Comparison of ENCODE assay signal across 10 cellular contexts in the genomic region with DNA sequence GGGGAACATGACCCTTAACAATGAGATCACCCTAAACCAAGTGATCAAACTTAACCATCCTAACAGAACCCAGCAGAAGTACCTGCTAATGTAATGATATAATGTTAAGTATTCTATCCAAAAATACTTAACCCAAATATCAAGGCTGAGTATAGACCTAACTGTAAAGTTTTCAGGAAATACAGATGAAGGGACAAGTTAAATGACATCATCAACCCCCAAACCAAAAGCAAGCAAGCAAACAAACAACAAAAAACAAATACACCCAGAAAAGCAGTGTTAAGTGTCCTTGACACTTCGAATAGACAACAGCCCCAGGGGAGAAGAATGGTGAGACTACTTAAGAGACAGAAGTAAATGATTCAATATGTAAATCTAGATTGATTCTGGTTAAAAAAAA. TPM values are rescaled to one million over a fixed set of nuclear protein-coding genes. Genes with fewer than 3 reads are reported as not detected.
DNase-seq lines count a peak whose midpoint lies in the region; ATAC-seq, FAIRE-seq and TF ChIP-seq lines count a peak whose summit lies in the region.
"Had no signal": no experiment of that assay in that cellular context is flagged by ENCODE, and none has a peak within 500 bp of the region (broad histone marks: within the 10 kb centered on the region; RNA-seq: fewer than 3 reads in every experiment).

No MANE protein-coding gene starts in this region.

- H3F3A ChIP-seq in DOHH2 (ENCODE audit: control insufficient read depth, insufficient read depth), result peaks cover 5% of the 10 kb centered on the region; the same call in 1 of the 2 replicates
- 0 out of 2 replicates have a peak, but pooled peaks cover 4% of the 10 kb centered on the region for H3F3A ChIP-seq in Loucy (ENCODE audit: low read depth)

- no peaks in the 10 kb centered on the region for H3K27me3 ChIP-seq in DOHH2 (ENCODE audit: control insufficient read depth, low read length)
- peaks cover 7% of the 10 kb centered on the region for H3K27me3 ChIP-seq in Loucy (ENCODE audit: insufficient read depth, low read length, poor library complexity, severe bottlenecking)
- no peaks in the 10 kb centered on the region for H3K27me3 ChIP-seq in K562 (ENCODE audit: control insufficient read depth in 2 of 2, insufficient read depth in 2 of 2, low read length in 2 of 2)
- no peaks in the 10 kb centered on the region for H3K27me3 ChIP-seq in Peyer's patch

- H3K79me2 ChIP-seq in DOHH2 (ENCODE audit: control insufficient read depth, low read length) (peaks cover 97% of the 10 kb centered on the region), Loucy (ENCODE audit: insufficient read depth, low read length) (peaks cover 96% of the 10 kb centered on the region), K562 (ENCODE audit: control insufficient read depth, insufficient read depth, low read length) (peaks cover 85% of the 10 kb centered on the region)

- no peak for FAIRE-seq in K562 (lab: Jason Lieb, UNC)
- FAIRE-seq: endometrium had no signal

- intact Hi-C loops in K562 (cut with micrococcal nuclease), result no loop called here

- H3K9ac ChIP-seq in Loucy (ENCODE audit: low read depth, low read length, poor library complexity, severe bottlenecking) (peak overlapping the region; percentile 17), K562 (ENCODE audit: insufficient read depth in 1 of 2, low read depth in 2 of 2, low read length in 2 of 2) (peak overlapping the region in 1 of 2 experiments; percentile 45; a peak in 2 of 4 replicates)

- H3K9me3 ChIP-seq in DOHH2 (ENCODE audit: control insufficient read depth, insufficient read depth, low read length) (no peaks in the 10 kb centered on the region), Loucy (ENCODE audit: insufficient read depth, low read depth, low read length) (no peaks in the 10 kb centered on the region), K562 (replicated peaks; ENCODE audit: control insufficient read depth, insufficient read depth, low read depth, low read length) (peaks cover 4% of the 10 kb centered on the region; the same call in 1 of the 2 replicates), Peyer's patch (no peaks in the 10 kb centered on the region)

- TF ChIP-seq CTCF in DOHH2 (IDR thresholded peaks at IDR 0.05; ENCODE audit: low read depth, low read length, poor library complexity, severe bottlenecking), result no peak
- TF ChIP-seq CTCF in Loucy (conservative IDR thresholded peaks at IDR 0.05; ENCODE audit: low read length), result no peak
- TF ChIP-seq CTCF in K562 (IDR thresholded peaks at IDR 0.05 in 2 of 3, conservative IDR thresholded peaks at IDR 0.05 in 1 of 3; ENCODE audit: insufficient read depth in 2 of 3, low read depth in 1 of 3, low read length in 3 of 3), result no peak
- TF ChIP-seq CTCF in nephron (IDR thresholded peaks at IDR 0.05; ENCODE audit: unreplicated experiment in 3 of 3), result no peak
- TF ChIP-seq CTCF in coronary artery (IDR thresholded peaks at IDR 0.05), result no peak
- TF ChIP-seq CTCF in Peyer's patch (IDR thresholded peaks at IDR 0.05), result no peak

- POLR2A ChIA-PET in K562 (lab: Yijun Ruan, JAX), result interaction anchor here (2.3 kb wide), 1 partner anchor 9 kb away, joined by 6 read pairs; no protein-coding TSS in a partner anchor

- no TSS peak for BruUV-seq in K562 (replicated peaks; lab: Mats Ljungman, UMichigan)

- in situ Hi-C loops in K562 (cut with MboI), result no loop called here

- no peaks in the 10 kb centered on the region for H3K27me3 Mint-ChIP-seq in nephron (ENCODE audit: low read depth)

- peak overlapping the region; percentile 85 to 99 (median 89) for H3K4me3 Mint-ChIP-seq in nephron

- H3K9me2 ChIP-seq in DOHH2 (replicated peaks; ENCODE audit: control insufficient read depth, low read length), result no peaks in the 10 kb centered on the region
- no peaks in the 10 kb centered on the region for H3K9me2 ChIP-seq in Loucy (replicated peaks; ENCODE audit: low read depth, low read length)

- TF ChIP-seq RAD21 in K562 (CRISPR knock-in tag; conservative IDR thresholded peaks at IDR 0.05 in 1 of 2, IDR thresholded peaks at IDR 0.05 in 1 of 2), result no peak

- H3K4me2 ChIP-seq in DOHH2 (ENCODE audit: low read length) (peak overlapping the region; percentile 81), Loucy (ENCODE audit: low read depth, low read length, poor library complexity, severe bottlenecking) (peak overlapping the region; percentile 86), K562 (ENCODE audit: insufficient read depth, low read length) (peak overlapping the region; percentile 92)

- WGBS in K562 (ENCODE audit: insufficient coverage, low coverage, missing lambda C conversion rate), result 19% methylated on average over 1 of the region's 1 CpG

- no peak for ATAC-seq in K562

- no peaks in the 10 kb centered on the region for H3K9me3 Mint-ChIP-seq in nephron

- H3K36me3 ChIP-seq in DOHH2 (ENCODE audit: control insufficient read depth, low read length) (peaks cover 70% of the 10 kb centered on the region), Loucy (ENCODE audit: insufficient read depth, low read length) (no peaks in the 10 kb centered on the region), K562 (ENCODE audit: control insufficient read depth, insufficient read depth, low read length) (peaks cover 43% of the 10 kb centered on the region), Peyer's patch (no peaks in the 10 kb centered on the region)

- no peaks in the 10 kb centered on the region for H3K9me1 ChIP-seq in K562 (ENCODE audit: control insufficient read depth, insufficient read depth, low read length)

- peaks cover 42% of the 10 kb centered on the region for H3K4me1 ChIP-seq in DOHH2 (ENCODE audit: control insufficient read depth, low read length)
- H3K4me1 ChIP-seq in Loucy (ENCODE audit: insufficient read depth, low read length, poor library complexity, severe bottlenecking), result peaks cover 51% of the 10 kb centered on the region
- H3K4me1 ChIP-seq in K562 (replicated peaks in 1 of 2; ENCODE audit: control insufficient read depth in 2 of 2, insufficient read depth in 2 of 2, low read length in 2 of 2), result peaks cover 15 to 18% of the 10 kb centered on the region in 2 experiments
- peaks cover 0 to 28% (median 0%) of the 10 kb centered on the region in 4 donors for H3K4me1 ChIP-seq in Peyer's patch

- TF ChIP-seq EP300 in K562 (IDR thresholded peaks at IDR 0.05; ENCODE audit: low read length), result no peak

- peaks cover 42% of the 10 kb centered on the region for H3K36me3 Mint-ChIP-seq in nephron (ENCODE audit: low read depth)

- no peak overlapping the region for H2AFZ ChIP-seq in Loucy (ENCODE audit: low read length)
- no peak overlapping the region for H2AFZ ChIP-seq in K562 (ENCODE audit: low read depth, low read length)

- TF ChIP-seq POLR2A in K562 (conservative IDR thresholded peaks at IDR 0.05) (no peak), Peyer's patch (IDR thresholded peaks at IDR 0.05) (no peak)

- H3K4me3 ChIP-seq in DOHH2 (ENCODE audit: low read length) (peak overlapping the region; percentile 94), Loucy (ENCODE audit: low read length, poor library complexity, severe bottlenecking) (peak overlapping the region; percentile 93), K562 (peak overlapping the region; percentile 73), coronary artery (no peak overlapping the region), Peyer's patch (no peak overlapping the region)

- H4K20me1 ChIP-seq in DOHH2 (ENCODE audit: control insufficient read depth, insufficient read depth, low read depth, low read length) (peaks cover 12% of the 10 kb centered on the region; the same call in 1 of the 2 replicates), Loucy (ENCODE audit: insufficient read depth, low read length, poor library complexity, severe bottlenecking) (peaks cover 70% of the 10 kb centered on the region), K562 (replicated peaks; ENCODE audit: control insufficient read depth, insufficient read depth, low read length) (peaks cover 24% of the 10 kb centered on the region)

- CTCF ChIA-PET in K562 (lab: Yijun Ruan, JAX; ENCODE audit: low intra/inter-chr PET ratio), result no interaction called here

- H3K27ac Mint-ChIP-seq in nephron, result peak overlapping the region; percentile 28 to 79 (median 29)

- H3K27ac ChIP-seq in DOHH2 (ENCODE audit: low read depth, low read length), result no peak overlapping the region
- H3K27ac ChIP-seq in K562 (ENCODE audit: extremely low read depth, low read depth, low read length), result peak overlapping the region; percentile 53; the same call in 1 of the 3 replicates
- no peak overlapping the region for H3K27ac ChIP-seq in coronary artery
- no peak overlapping the region for H3K27ac ChIP-seq in Peyer's patch
- H3K27ac ChIP-seq in caudate nucleus (ENCODE audit: low read depth, low read length), result no peak overlapping the region

- peaks cover 56% of the 10 kb centered on the region for H3K4me1 Mint-ChIP-seq in nephron

- DNase-seq in K562 (ENCODE audit: extremely low read depth in 1 of 4, low spot score in 3 of 4), result no peak
- no peak for DNase-seq in coronary artery (ENCODE audit: low spot score)
- DNase-seq in stimulated activated CD4-positive, alpha-beta T cell treated with anti-CD3 and anti-CD28 coated beads, Interleukin-12 subunit alpha, Interleukin-12 subunit beta, amount 100 ng/mL, for 4 hours, result no peak
- DNase-seq in Peyer's patch, result no peak
- DNase-seq in caudate nucleus (lab: John Stamatoyannopoulos, UW), result no peak
- DNase-seq: NCI-H446 had no signal

RNA-seq across cellular contexts. Expression of a gene that starts 2.7 kb away (rescaled TPM):
- 54.9 and 143 TPM in 2 replicates for total RNA-seq in K562 (2011; cell fraction: chromatin; rRNA removed; ENCODE audit: low replicate concordance)
- 31.2 and 37.0 TPM in 2 replicates for total RNA-seq in K562 (2011; cell fraction: nucleolus; rRNA removed)
- 72.7 and 85.7 TPM in 2 replicates for total RNA-seq in K562 (2011; cell fraction: nucleoplasm; rRNA removed)
- total RNA-seq in K562 (2014; rRNA removed) (33.6 and 37.0 TPM in 2 replicates), K562 (2014; rRNA removed; fragmentation: Illumina TruSeq; extraction: Trizol) (53.7 and 66.3 TPM in 2 replicates), K562 (2015; rRNA removed; fragmentation: Illumina TruSeq; extraction: Trizol) (46.1 and 47.7 TPM in 2 replicates), K562 (2021) (47.8 and 60.7 TPM in 2 replicates), Peyer's patch (10 to 100 TPM; 18.5 to 28.9 (median 19.4) TPM)
- polyA plus RNA-seq in K562 (2011; rRNA removed) (61.7 and 63.8 TPM in 2 replicates), K562 (2014; fragmentation: Illumina TruSeq; extraction: Trizol) (55.6 and 61.0 TPM in 2 replicates), K562 (2014; fragmentation: Nextera tagmentation; extraction: Ambion mirVana) (10 to 100 TPM; 71.1 to 83.3 TPM), K562 (2014; rRNA removed) (101 and 111 TPM in 2 replicates)
- polyA plus RNA-seq in K562 (2011; cell fraction: cytosol; rRNA removed), result 9.8 and 29.4 TPM in 2 replicates
- 102 and 157 TPM in 2 replicates for polyA plus RNA-seq in K562 (2011; cell fraction: nucleus; rRNA removed)
- polyA plus RNA-seq in K562 (2012), result 47.3 and 108 TPM in 2 replicates
- 57.6 and 60.5 TPM in 2 replicates for polyA minus RNA-seq in K562 (2011; rRNA and poly(A)+ RNA removed)
- 9.4 and 11.6 TPM in 2 replicates for polyA minus RNA-seq in K562 (2011; cell fraction: cytosol; rRNA and poly(A)+ RNA removed)
- 90.7 and 164 TPM in 2 replicates for polyA minus RNA-seq in K562 (2011; cell fraction: nucleus; rRNA and poly(A)+ RNA removed)

Comparison
In these comparisons a context has a peak if more than half of its experiments do, and no peak if none do; other contexts are left out.
1. H3K4me3 ChIP-seq: peak in DOHH2 (single experiment), Loucy (single experiment) and K562 (single experiment); none in coronary artery (single experiment) and Peyer's patch (0 of 4).
2. Peak in every context shown above with its lines, with median percentiles within 50 percentile points of each other: H3K4me2 ChIP-seq.